In genomic region chr13:26219726-26220125, GRCh38 we compare ENCODE assay signal across 12 cellular contexts. TPM values are rescaled to one million over a fixed set of nuclear protein-coding genes. Genes with fewer than 3 reads are reported as not detected.
DNase-seq lines count a peak whose midpoint lies in the region; ATAC-seq, FAIRE-seq and TF ChIP-seq lines count a peak whose summit lies in the region.
"Had no signal": no experiment of that assay in that cellular context is flagged by ENCODE, and none has a peak within 500 bp of the region (broad histone marks: within the 10 kb centered on the region; RNA-seq: fewer than 3 reads in every experiment).

No MANE protein-coding gene starts in this region.

- H3K4me1 Mint-ChIP-seq in CD4-positive, alpha-beta memory T cell: peaks cover 29 to 54% (median 41%) of the 10 kb centered on the region in 4 donors
- peaks cover 9 to 48% (median 44%) of the 10 kb centered on the region in 4 donors for H3K4me1 Mint-ChIP-seq in naive thymus-derived CD8-positive, alpha-beta T cell

- H3K27ac ChIP-seq in CD4-positive, alpha-beta memory T cell (ENCODE audit: low read depth, low read length): no peak overlapping the region
- H3K27ac ChIP-seq: SJSA1 had no signal

- H3K79me2 ChIP-seq in Loucy (ENCODE audit: insufficient read depth, low read length): peaks cover 36% of the 10 kb centered on the region

- H3K27me3 ChIP-seq in CD4-positive, alpha-beta memory T cell (ENCODE audit: insufficient read depth, low read length): no peaks in the 10 kb centered on the region
- H3K27me3 ChIP-seq in Loucy (ENCODE audit: insufficient read depth, low read length, poor library complexity, severe bottlenecking) (no peaks in the 10 kb centered on the region), bronchial epithelial cell (ENCODE audit: control insufficient read depth, insufficient read depth, low read length) (no peaks in the 10 kb centered on the region)
- H3K27me3 ChIP-seq: SJSA1 had no signal

- no peak for DNase-seq in CD4-positive, alpha-beta memory T cell
- DNase-seq in bronchial epithelial cell (ENCODE audit: low read depth) (peak; percentile 32), D341Med (ENCODE audit: low spot score) (no peak), NCI-H1048 (lab: John Stamatoyannopoulos, UW) (no peak)
- DNase-seq in naive thymus-derived CD8-positive, alpha-beta T cell: no peak
- DNase-seq: NCI-H510A treated with DMSO at 0.1 percent for 48 hours; stimulated activated CD4-positive, alpha-beta T cell treated with anti-CD3 and anti-CD28 coated beads, Interleukin-15, amount 100 ng/mL, for 24 hours had no signal

- POLR2A ChIA-PET in CD4-positive, alpha-beta memory T cell (lab: Charles Lee; ENCODE audit: partially characterized antibody): interaction anchor here (5.0 to 5.3 kb wide), 2 partner anchors 34 to 35 kb away, joined by 49 to 63 read pairs; partner anchors contain the start of gene CDK8
- POLR2A ChIA-PET in naive thymus-derived CD8-positive, alpha-beta T cell (lab: Charles Lee): interaction anchor here (4.2 kb wide), 1 partner anchor 34 kb away, joined by 48 read pairs; no protein-coding TSS in a partner anchor

- TF ChIP-seq CTCF in Loucy (conservative IDR thresholded peaks at IDR 0.05; ENCODE audit: low read length) (no peak), bronchial epithelial cell (IDR thresholded peaks at IDR 0.05; ENCODE audit: insufficient read depth, low read length, severe bottlenecking) (no peak)

- no peaks in the 10 kb centered on the region for H3K27me3 Mint-ChIP-seq in CD4-positive, alpha-beta memory T cell
- no peaks in the 10 kb centered on the region for H3K27me3 Mint-ChIP-seq in naive thymus-derived CD8-positive, alpha-beta T cell

- peaks cover 39% of the 10 kb centered on the region for H4K20me1 ChIP-seq in Loucy (ENCODE audit: insufficient read depth, low read length, poor library complexity, severe bottlenecking)

- no peak overlapping the region for H2AFZ ChIP-seq in Loucy (ENCODE audit: low read length)

- intact Hi-C loops in CD4-positive, alpha-beta memory T cell (cut with micrococcal nuclease): no loop called here

- peaks cover 29% of the 10 kb centered on the region for H3K4me1 ChIP-seq in CD4-positive, alpha-beta memory T cell (ENCODE audit: insufficient read depth, low read length)
- peaks cover 40% of the 10 kb centered on the region for H3K4me1 ChIP-seq in Loucy (ENCODE audit: insufficient read depth, low read length, poor library complexity, severe bottlenecking)

- no peaks in the 10 kb centered on the region for H3K9me3 ChIP-seq in CD4-positive, alpha-beta memory T cell (ENCODE audit: control insufficient read depth in 1 of 2, low read length in 2 of 2)
- no peaks in the 10 kb centered on the region for H3K9me3 ChIP-seq in Loucy (ENCODE audit: insufficient read depth, low read depth, low read length)
- H3K9me3 ChIP-seq: SJSA1 had no signal

- H3K9me2 ChIP-seq in Loucy (replicated peaks; ENCODE audit: low read depth, low read length): no peaks in the 10 kb centered on the region

- peak overlapping the region in 5 of 8 donors; percentile 11 to 96 (median 41) for H3K4me3 Mint-ChIP-seq in CD4-positive, alpha-beta memory T cell
- H3K4me3 Mint-ChIP-seq in naive thymus-derived CD8-positive, alpha-beta T cell: peak overlapping the region in 7 of 10 donors; percentile 2 to 99 (median 91)

- H3K36me3 ChIP-seq in CD4-positive, alpha-beta memory T cell (ENCODE audit: insufficient read depth, low read length): peaks cover 41% of the 10 kb centered on the region
- peaks cover 47% of the 10 kb centered on the region for H3K36me3 ChIP-seq in Loucy (ENCODE audit: insufficient read depth, low read length)
- peaks cover 15% of the 10 kb centered on the region for H3K36me3 ChIP-seq in bronchial epithelial cell (ENCODE audit: control insufficient read depth, insufficient read depth, low read length)

- no peaks in the 10 kb centered on the region for H3F3A ChIP-seq in Loucy (ENCODE audit: low read depth)

- H3K27ac Mint-ChIP-seq in CD4-positive, alpha-beta memory T cell: peak overlapping the region in 4 of 7 donors; percentile 20 to 53 (median 43)
- H3K27ac Mint-ChIP-seq in naive thymus-derived CD8-positive, alpha-beta T cell: peak overlapping the region in 2 of 10 donors; percentile 8 to 27

- peaks cover 0 to 2% (median 0%) of the 10 kb centered on the region in 8 donors for H3K9me3 Mint-ChIP-seq in CD4-positive, alpha-beta memory T cell
- H3K9me3 Mint-ChIP-seq in naive thymus-derived CD8-positive, alpha-beta T cell: peaks cover 0 to 7% (median 0%) of the 10 kb centered on the region in 9 donors
- H3K9me3 Mint-ChIP-seq: neural crest cell had no signal

- peak overlapping the region; percentile 90 for H3K4me2 ChIP-seq in Loucy (ENCODE audit: low read depth, low read length, poor library complexity, severe bottlenecking)

- ATAC-seq in naive thymus-derived CD8-positive, alpha-beta T cell: no peak
- ATAC-seq in GM18861 (IDR thresholded peaks at IDR 0.05; ENCODE audit: unreplicated experiment) (no peak), HG03520 (IDR thresholded peaks at IDR 0.05; ENCODE audit: unreplicated experiment) (no peak)

- H3K36me3 Mint-ChIP-seq in CD4-positive, alpha-beta memory T cell: peaks cover 40 to 59% of the 10 kb centered on the region in 2 donors
- H3K36me3 Mint-ChIP-seq in naive thymus-derived CD8-positive, alpha-beta T cell: peaks cover 6 to 43% (median 25%) of the 10 kb centered on the region in 3 donors

- H3K9ac ChIP-seq in Loucy (ENCODE audit: low read depth, low read length, poor library complexity, severe bottlenecking): peak overlapping the region; percentile 94

- FAIRE-seq in bronchial epithelial cell (lab: Jason Lieb, UNC): no peak

- CTCF ChIA-PET in CD4-positive, alpha-beta memory T cell (lab: Charles Lee; ENCODE audit: partially characterized antibody): interaction anchor here (2.8 to 4.4 kb wide), 2 partner anchors 33 to 35 kb away, joined by 10 to 20 read pairs; no protein-coding TSS in a partner anchor

- no peak overlapping the region for H3K4me3 ChIP-seq in CD4-positive, alpha-beta memory T cell (ENCODE audit: low read length in 2 of 2)
- peak overlapping the region; percentile 93 for H3K4me3 ChIP-seq in Loucy (ENCODE audit: low read length, poor library complexity, severe bottlenecking)
- H3K4me3 ChIP-seq in bronchial epithelial cell (ENCODE audit: low read depth, low read length): no peak overlapping the region
- H3K4me3 ChIP-seq: SJSA1 had no signal

RNA-seq across cellular contexts. Expression of gene RNF6, which starts 2.4 kb away (rescaled TPM):
- total RNA-seq in CD4-positive, alpha-beta memory T cell: 10 to 100 TPM; 46.7 to 47.9 TPM
- polyA plus RNA-seq in CD4-positive, alpha-beta memory T cell: 10 to 100 TPM; 36.3 to 54.9 TPM
- 107 and 127 TPM in 2 replicates for total RNA-seq in bronchial epithelial cell
- total RNA-seq in naive thymus-derived CD8-positive, alpha-beta T cell: 10 to 100 TPM; 49.4 to 52.3 TPM
- 10 to 100 TPM; 23.8 to 40.1 (median 25.2) TPM for polyA plus RNA-seq in naive thymus-derived CD8-positive, alpha-beta T cell

RNA-seq across cellular contexts. Expression of gene CDK8, which starts 34.2 kb away (rescaled TPM):
- total RNA-seq in CD4-positive, alpha-beta memory T cell: 10 to 100 TPM; 10.4 to 11.7 TPM
- 1 to 10 TPM; 4.7 to 6.9 TPM for polyA plus RNA-seq in CD4-positive, alpha-beta memory T cell
- 19.0 and 21.1 TPM in 2 replicates for total RNA-seq in bronchial epithelial cell
- 10 to 100 TPM; 11.4 to 12.3 TPM for total RNA-seq in naive thymus-derived CD8-positive, alpha-beta T cell
- 1 to 10 TPM; 4.7 to 7.1 (median 6.8) TPM for polyA plus RNA-seq in naive thymus-derived CD8-positive, alpha-beta T cell
